Comparison of ENCODE assay signal across 12 cellular contexts in genomic region chr15:68365140-68365745, GRCh38.
DNase-seq lines count a peak whose midpoint lies in the region; ATAC-seq and TF ChIP-seq lines count a peak whose summit lies in the region.
"Had no signal": no experiment of that assay in that cellular context is flagged by ENCODE, and none has a peak within 500 bp of the region (broad histone marks: within the 10 kb centered on the region; RNA-seq: fewer than 3 reads in every experiment).

No MANE protein-coding gene starts in this region.

- DNase-seq in stimulated activated naive CD8-positive, alpha-beta T cell treated with anti-CD3 and anti-CD28 coated beads, Interleukin-15, Interleukin-2, amounts not matched to agents 100 U/mL and 50 U/mL, for 24 hours: no peak
- DNase-seq in epithelial cell of esophagus (ENCODE audit: low read depth) (peak; percentile 18), prostate gland (ENCODE audit: low spot score) (peak; percentile 30), OCI-M1 (lab: John Stamatoyannopoulos, UW) (no peak), NCI-H2196 (lab: John Stamatoyannopoulos, UW; ENCODE audit: unreplicated experiment) (no peak), HEK293T (ENCODE audit: extremely low spot score) (no peak), hippocampal formation (lab: John Stamatoyannopoulos, UW) (no peak)
- DNase-seq: NCI-H2107; Peyer's patch; stimulated activated naive CD4-positive, alpha-beta T cell had no signal

- WGBS in prostate gland: 55% methylated on average over 7 of the region's 7 CpGs

- ATAC-seq in stimulated activated naive CD8-positive, alpha-beta T cell treated with anti-CD3 and anti-CD28 coated beads, Interleukin-15, Interleukin-2, amounts not matched to agents 100 U/mL and 50 U/mL, for 24 hours: no peak

- no peaks in the 10 kb centered on the region for H3K9me3 Mint-ChIP-seq in stimulated activated naive CD8-positive, alpha-beta T cell treated with anti-CD3 and anti-CD28 coated beads, Interleukin-15, Interleukin-2, amounts not matched to agents 100 ng/mL and 50 ng/mL, for 24 hours
- H3K9me3 Mint-ChIP-seq: WTC11 had no signal

- no peaks in the 10 kb centered on the region for H3K9me3 ChIP-seq in prostate gland
- H3K9me3 ChIP-seq: Peyer's patch had no signal

- H3K27ac Mint-ChIP-seq in stimulated activated naive CD8-positive, alpha-beta T cell treated with anti-CD3 and anti-CD28 coated beads, Interleukin-15, Interleukin-2, amounts not matched to agents 100 ng/mL and 50 ng/mL, for 24 hours: peak overlapping the region; percentile 71
- H3K27ac Mint-ChIP-seq: WTC11 had no signal

- no peaks in the 10 kb centered on the region for H3K36me3 Mint-ChIP-seq in stimulated activated naive CD8-positive, alpha-beta T cell treated with anti-CD3 and anti-CD28 coated beads, Interleukin-15, Interleukin-2, amounts not matched to agents 100 ng/mL and 50 ng/mL, for 24 hours (ENCODE audit: low read depth)
- H3K36me3 Mint-ChIP-seq: WTC11 had no signal

- no peak for TF ChIP-seq POLR2A in prostate gland (IDR thresholded peaks at IDR 0.05)

- POLR2A ChIA-PET in HEK293T (lab: Yijun Ruan, JAX): no interaction called here

- H3K27ac ChIP-seq in prostate gland: no peak overlapping the region
- H3K27ac ChIP-seq: Peyer's patch had no signal

- H3K27me3 ChIP-seq in prostate gland (replicated peaks; ENCODE audit: insufficient read depth): no peaks in the 10 kb centered on the region
- H3K27me3 ChIP-seq: Peyer's patch had no signal

- CTCF ChIA-PET in HEK293T (lab: Yijun Ruan, JAX): interaction anchor here (1.0 kb wide), 1 partner anchor 44 kb away, joined by 3 read pairs; no protein-coding TSS in a partner anchor

- intact Hi-C loops in prostate gland (cut with DNase I): no loop called here

- H3K4me3 ChIP-seq in epithelial cell of esophagus (ENCODE audit: low read length): no peak overlapping the region
- H3K4me3 ChIP-seq in prostate gland: no peak overlapping the region
- H3K4me3 ChIP-seq: Peyer's patch had no signal

- peaks cover 9% of the 10 kb centered on the region for H3K4me1 Mint-ChIP-seq in stimulated activated naive CD8-positive, alpha-beta T cell treated with anti-CD3 and anti-CD28 coated beads, Interleukin-15, Interleukin-2, amounts not matched to agents 100 ng/mL and 50 ng/mL, for 24 hours (ENCODE audit: low read depth)

- TF ChIP-seq CTCF in epithelial cell of esophagus (IDR thresholded peaks at IDR 0.05; ENCODE audit: insufficient read depth, low read depth, low read length, missing control alignments) (no peak), prostate gland (IDR thresholded peaks at IDR 0.05) (no peak)

- H3K27me3 Mint-ChIP-seq in stimulated activated naive CD8-positive, alpha-beta T cell treated with anti-CD3 and anti-CD28 coated beads, Interleukin-15, Interleukin-2, amounts not matched to agents 100 ng/mL and 50 ng/mL, for 24 hours: no peaks in the 10 kb centered on the region

- no peaks in the 10 kb centered on the region for H3K36me3 ChIP-seq in prostate gland
- H3K36me3 ChIP-seq: Peyer's patch had no signal

- peak overlapping the region; percentile 47 for H3K4me3 Mint-ChIP-seq in stimulated activated naive CD8-positive, alpha-beta T cell treated with anti-CD3 and anti-CD28 coated beads, Interleukin-15, Interleukin-2, amounts not matched to agents 100 ng/mL and 50 ng/mL, for 24 hours
- H3K4me3 Mint-ChIP-seq: WTC11 had no signal

- H3K4me1 ChIP-seq in prostate gland (replicated peaks): peaks cover 3% of the 10 kb centered on the region
- H3K4me1 ChIP-seq: Peyer's patch had no signal

TF ChIP-seq in HEK293T, 16 proteins besides CTCF, POLR2A, EP300 and RAD21:
- no peak for TF ChIP-seq BHLHE40 (IDR thresholded peaks at IDR 0.05; ENCODE audit: borderline replicate concordance)
- no peak for TF ChIP-seq LEF1 (IDR thresholded peaks at IDR 0.05; ENCODE audit: borderline replicate concordance)
- no peak for TF ChIP-seq TARDBP (IDR thresholded peaks at IDR 0.05)
- TF ChIP-seq ZNF384 (IDR thresholded peaks at IDR 0.05): no peak
- no peak for TF ChIP-seq HDGF (IDR thresholded peaks at IDR 0.05; ENCODE audit: borderline replicate concordance)
- no peak for TF ChIP-seq FOXM1 (IDR thresholded peaks at IDR 0.05; ENCODE audit: borderline replicate concordance)
- TF ChIP-seq ARNT (IDR thresholded peaks at IDR 0.05): no peak
- TF ChIP-seq FOXA1 (IDR thresholded peaks at IDR 0.05): no peak
- no peak for TF ChIP-seq SP1 (IDR thresholded peaks at IDR 0.05)

Comparison
In these comparisons a context has a peak if more than half of its experiments do, and no peak if none do; other contexts are left out.
1. DNase-seq: peak in epithelial cell of esophagus (single experiment) and prostate gland (single experiment); none in stimulated activated naive CD8-positive, alpha-beta T cell treated with anti-CD3 and anti-CD28 coated beads, Interleukin-15, Interleukin-2, amounts not matched to agents 100 U/mL and 50 U/mL, for 24 hours (single experiment), OCI-M1 (single experiment), NCI-H2196 (single experiment), HEK293T (single experiment) and hippocampal formation (0 of 2).